18 cellular contexts compared by ENCODE assay signal in genomic region chr17:49249890-49250522, GRCh38. TPM values are rescaled to one million over a fixed set of nuclear protein-coding genes. Genes with fewer than 3 reads are reported as not detected.
DNase-seq lines count a peak whose midpoint lies in the region; ATAC-seq, FAIRE-seq and TF ChIP-seq lines count a peak whose summit lies in the region.
"Had no signal": no experiment of that assay in that cellular context is flagged by ENCODE, and none has a peak within 500 bp of the region (broad histone marks: within the 10 kb centered on the region; RNA-seq: fewer than 3 reads in every experiment).

No MANE protein-coding gene starts in this region.

- H3K4me3 ChIP-seq in K562 (no peak overlapping the region), trophoblast cell (ENCODE audit: low read depth, low read length) (no peak overlapping the region)

- H3K79me1 ChIP-seq in trophoblast cell (ENCODE audit: low read length): peaks cover 3% of the 10 kb centered on the region

- H3K27ac ChIP-seq in K562 (ENCODE audit: extremely low read depth, low read depth, low read length) (no peak overlapping the region), trophoblast cell (ENCODE audit: low read depth, low read length) (no peak overlapping the region)
- H3K27ac ChIP-seq: 22Rv1, C4-2B had no signal

- H3K14ac ChIP-seq in trophoblast cell (ENCODE audit: low read length): no peak overlapping the region

- H3K9me3 Mint-ChIP-seq in activated naive CD4-positive, alpha-beta T cell treated with anti-CD3 and anti-CD28 coated beads, Interleukin-2, amount 10 ng/mL, durations not matched to agents 7 days and 5 days: no peaks in the 10 kb centered on the region
- no peaks in the 10 kb centered on the region for H3K9me3 Mint-ChIP-seq in progenitor cell of endocrine pancreas (ENCODE audit: low read depth)
- H3K9me3 Mint-ChIP-seq: CD4-positive, alpha-beta memory T cell had no signal

- no peak overlapping the region for H4K8ac ChIP-seq in trophoblast cell (ENCODE audit: low read depth, low read length)

- no peaks in the 10 kb centered on the region for H3K79me2 ChIP-seq in K562 (ENCODE audit: control insufficient read depth, insufficient read depth, low read length)
- no peaks in the 10 kb centered on the region for H3K79me2 ChIP-seq in trophoblast cell (ENCODE audit: control insufficient read depth, insufficient read depth, low read length, poor library complexity)

- H3K36me3 ChIP-seq in K562 (ENCODE audit: control insufficient read depth, insufficient read depth, low read length) (no peaks in the 10 kb centered on the region), trophoblast cell (ENCODE audit: control insufficient read depth in 1 of 2, insufficient read depth in 2 of 2, low read length in 2 of 2) (no peaks in the 10 kb centered on the region)

- no TSS peak for BruUV-seq in K562 (replicated peaks; lab: Mats Ljungman, UMichigan)

- TF ChIP-seq RAD21 in Ishikawa (IDR thresholded peaks at IDR 0.05; ENCODE audit: low read depth) (no peak), K562 (CRISPR knock-in tag; conservative IDR thresholded peaks at IDR 0.05 in 1 of 2, IDR thresholded peaks at IDR 0.05 in 1 of 2) (no peak)

- peak overlapping the region; percentile 40 for H2BK120ac ChIP-seq in trophoblast cell (ENCODE audit: insufficient read depth, low read length, poor library complexity)

- no peaks in the 10 kb centered on the region for H3K36me3 Mint-ChIP-seq in activated naive CD4-positive, alpha-beta T cell treated with anti-CD3 and anti-CD28 coated beads, Interleukin-2, amount 10 ng/mL, durations not matched to agents 7 days and 5 days
- no peaks in the 10 kb centered on the region for H3K36me3 Mint-ChIP-seq in progenitor cell of endocrine pancreas (ENCODE audit: insufficient read depth)
- H3K36me3 Mint-ChIP-seq: CD4-positive, alpha-beta memory T cell had no signal

- H4K91ac ChIP-seq in trophoblast cell (ENCODE audit: low read depth, low read length): no peak overlapping the region

- H3K9me1 ChIP-seq in K562 (ENCODE audit: control insufficient read depth, insufficient read depth, low read length): no peaks in the 10 kb centered on the region

- no peak for DNase-seq in activated naive CD4-positive, alpha-beta T cell treated with anti-CD3 and anti-CD28 coated beads, Interleukin-2, amount 10 ng/mL, durations not matched to agents 7 days and 5 days
- no peak for DNase-seq in activated naive CD4-positive, alpha-beta T cell treated with anti-CD3 and anti-CD28 coated beads, Interleukin-2, amount 50 U/mL, for 16 hours
- DNase-seq in K562 (ENCODE audit: extremely low read depth in 1 of 4, low spot score in 3 of 4) (no peak), trophoblast cell (peak; percentile 68 to 69), NCI-H2107 (lab: John Stamatoyannopoulos, UW) (no peak), Ammon's horn (ENCODE audit: low spot score) (no peak), progenitor cell of endocrine pancreas (ENCODE audit: low spot score, unreplicated experiment) (no peak)
- DNase-seq: AML-193; CD4-positive, alpha-beta memory T cell; DMS79; EL; HCEC 1CT had no signal

- H2AFZ ChIP-seq in K562 (ENCODE audit: low read depth, low read length) (0 out of 2 replicates have a peak overlapping the region, but pooled peaks have one; percentile 49), trophoblast cell (ENCODE audit: insufficient read depth, low read length, poor library complexity) (no peak overlapping the region)

- H3K9me3 ChIP-seq in K562 (replicated peaks; ENCODE audit: control insufficient read depth, insufficient read depth, low read depth, low read length) (no peaks in the 10 kb centered on the region), trophoblast cell (ENCODE audit: insufficient read depth, low read depth, low read length) (no peaks in the 10 kb centered on the region)

- H3K27me3 ChIP-seq in K562 (ENCODE audit: control insufficient read depth in 2 of 2, insufficient read depth in 2 of 2, low read length in 2 of 2) (no peaks in the 10 kb centered on the region), trophoblast cell (ENCODE audit: insufficient read depth, low read length) (no peaks in the 10 kb centered on the region)

- CTCF ChIA-PET in activated naive CD4-positive, alpha-beta T cell treated with anti-CD3 and anti-CD28 coated beads, Interleukin-2, amount 10 ng/mL, durations not matched to agents 7 days and 5 days (lab: Charles Lee): interaction anchor here (0.5 kb wide), 1 partner anchor 17 kb away, joined by 3 read pairs; no protein-coding TSS in a partner anchor
- CTCF ChIA-PET in K562 (lab: Yijun Ruan, JAX; ENCODE audit: low intra/inter-chr PET ratio): no interaction called here

- H3K27ac Mint-ChIP-seq in activated naive CD4-positive, alpha-beta T cell treated with anti-CD3 and anti-CD28 coated beads, Interleukin-2, amount 10 ng/mL, durations not matched to agents 7 days and 5 days: peak overlapping the region; percentile 5
- no peak overlapping the region for H3K27ac Mint-ChIP-seq in progenitor cell of endocrine pancreas
- H3K27ac Mint-ChIP-seq: CD4-positive, alpha-beta memory T cell had no signal

- peaks cover 9 to 10% of the 10 kb centered on the region in 2 experiments; a peak in 4 of 5 replicates for H3K4me1 ChIP-seq in K562 (replicated peaks in 1 of 2; ENCODE audit: control insufficient read depth in 2 of 2, insufficient read depth in 2 of 2, low read length in 2 of 2)
- peaks cover 0 to 3% of the 10 kb centered on the region in 2 experiments for H3K4me1 ChIP-seq in trophoblast cell (ENCODE audit: control insufficient read depth in 1 of 2, insufficient read depth in 2 of 2, low read length in 2 of 2)

- no peaks in the 10 kb centered on the region for H3K4me1 Mint-ChIP-seq in activated naive CD4-positive, alpha-beta T cell treated with anti-CD3 and anti-CD28 coated beads, Interleukin-2, amount 10 ng/mL, durations not matched to agents 7 days and 5 days
- H3K4me1 Mint-ChIP-seq in progenitor cell of endocrine pancreas (ENCODE audit: low read depth): no peaks in the 10 kb centered on the region
- H3K4me1 Mint-ChIP-seq: CD4-positive, alpha-beta memory T cell had no signal

- no peak overlapping the region for H3K4me3 Mint-ChIP-seq in activated naive CD4-positive, alpha-beta T cell treated with anti-CD3 and anti-CD28 coated beads, Interleukin-2, amount 10 ng/mL, durations not matched to agents 7 days and 5 days
- no peak overlapping the region for H3K4me3 Mint-ChIP-seq in progenitor cell of endocrine pancreas (ENCODE audit: low read depth)
- H3K4me3 Mint-ChIP-seq: CD4-positive, alpha-beta memory T cell had no signal

- H3K18ac ChIP-seq in trophoblast cell (ENCODE audit: low read length): no peak overlapping the region

- no peak overlapping the region for H2AK5ac ChIP-seq in trophoblast cell (ENCODE audit: low read length)

- ATAC-seq in K562: no peak

- TF ChIP-seq CTCF in K562 (IDR thresholded peaks at IDR 0.05 in 2 of 3, conservative IDR thresholded peaks at IDR 0.05 in 1 of 3; ENCODE audit: insufficient read depth in 2 of 3, low read depth in 1 of 3, low read length in 3 of 3) (no peak), progenitor cell of endocrine pancreas (IDR thresholded peaks at IDR 0.05; ENCODE audit: unreplicated experiment) (no peak)

- FAIRE-seq in K562 (lab: Jason Lieb, UNC): no peak
- FAIRE-seq: G401.6, GM12892 had no signal

- TF ChIP-seq POLR2A in K562 (conservative IDR thresholded peaks at IDR 0.05): no peak

- intact Hi-C loops in K562 (cut with micrococcal nuclease): no loop called here

- peaks cover 40% of the 10 kb centered on the region for H3K27me3 Mint-ChIP-seq in activated naive CD4-positive, alpha-beta T cell treated with anti-CD3 and anti-CD28 coated beads, Interleukin-2, amount 10 ng/mL, durations not matched to agents 7 days and 5 days
- peaks cover 10% of the 10 kb centered on the region for H3K27me3 Mint-ChIP-seq in progenitor cell of endocrine pancreas

- no peak overlapping the region for H4K12ac ChIP-seq in trophoblast cell (ENCODE audit: low read depth, low read length)

- H2BK5ac ChIP-seq in trophoblast cell (ENCODE audit: low read depth, low read length, poor library complexity): no peak overlapping the region

- H2BK12ac ChIP-seq in trophoblast cell (ENCODE audit: low read length): no peak overlapping the region

- H3K4me2 ChIP-seq in K562 (ENCODE audit: insufficient read depth, low read length): peak overlapping the region; percentile 31; the same call in 1 of the 2 replicates
- no peak overlapping the region for H3K4me2 ChIP-seq in trophoblast cell (ENCODE audit: low read length)

- H4K20me1 ChIP-seq in K562 (replicated peaks; ENCODE audit: control insufficient read depth, insufficient read depth, low read length): no peaks in the 10 kb centered on the region

- TF ChIP-seq EP300 in Ishikawa (IDR thresholded peaks at IDR 0.05; ENCODE audit: borderline replicate concordance): no peak
- no peak for TF ChIP-seq EP300 in K562 (IDR thresholded peaks at IDR 0.05; ENCODE audit: low read length)

- in situ Hi-C loops in K562 (cut with MboI): no loop called here

- H3K9ac ChIP-seq in K562 (ENCODE audit: insufficient read depth in 1 of 2, low read depth in 2 of 2, low read length in 2 of 2) (no peak overlapping the region), trophoblast cell (ENCODE audit: low read length) (no peak overlapping the region)

- H3K4ac ChIP-seq in trophoblast cell (ENCODE audit: low read depth, low read length): no peak overlapping the region

- no peak overlapping the region for H3K23ac ChIP-seq in trophoblast cell (ENCODE audit: low read length)

- WGBS in K562 (ENCODE audit: insufficient coverage, low coverage, missing lambda C conversion rate): 66% methylated on average over 12 of the region's 12 CpGs
- WGBS in trophoblast cell (ENCODE audit: extremely low coverage, insufficient coverage, insufficient read length): no CpG with 5 or more reads among the region's 12 CpGs

- POLR2A ChIA-PET in K562 (lab: Yijun Ruan, JAX): no interaction called here

RNA-seq across cellular contexts. Expression of gene PHOSPHO1, which starts 19.4 kb away (rescaled TPM):
- total RNA-seq in K562 (2011; cell fraction: chromatin; rRNA removed; ENCODE audit: low replicate concordance): not detected in 2 replicates
- total RNA-seq in K562 (2011; cell fraction: nucleolus; rRNA removed): 0.17 TPM in 1 of 2 replicates, not detected in the other
- not detected in 2 replicates for total RNA-seq in K562 (2011; cell fraction: nucleoplasm; rRNA removed)
- total RNA-seq in K562 (2014; rRNA removed) (0.16 TPM in 1 of 2 replicates, not detected in the other), K562 (2014; rRNA removed; fragmentation: Illumina TruSeq; extraction: Trizol) (not detected in 2 replicates), K562 (2015; rRNA removed; fragmentation: Illumina TruSeq; extraction: Trizol) (0.07 TPM in 1 of 2 replicates, not detected in the other), K562 (2021) (0.13 TPM in 1 of 2 replicates, not detected in the other), progenitor cell of endocrine pancreas (not detected in 2 replicates)
- polyA plus RNA-seq in K562 (2011; rRNA removed) (0.06 TPM in 1 of 2 replicates, not detected in the other), K562 (2014; fragmentation: Illumina TruSeq; extraction: Trizol) (not detected in 2 replicates), K562 (2014; fragmentation: Nextera tagmentation; extraction: Ambion mirVana) (not detected), K562 (2014; rRNA removed) (not detected in 2 replicates)
- polyA plus RNA-seq in K562 (2011; cell fraction: cytosol; rRNA removed): 0.21 TPM in 1 of 2 replicates, not detected in the other
- polyA plus RNA-seq in K562 (2011; cell fraction: nucleus; rRNA removed): 0.09 TPM in 1 of 2 replicates, not detected in the other
- 0.09 and 0.54 TPM in 2 replicates for polyA plus RNA-seq in K562 (2012)
- polyA minus RNA-seq in K562 (2011; rRNA and poly(A)+ RNA removed): not detected in 2 replicates
- not detected in 2 replicates for polyA minus RNA-seq in K562 (2011; cell fraction: cytosol; rRNA and poly(A)+ RNA removed)
- not detected in 2 replicates for polyA minus RNA-seq in K562 (2011; cell fraction: nucleus; rRNA and poly(A)+ RNA removed)
- polyA plus RNA-seq in trophoblast cell (2013): 86.2 and 88.4 TPM in 2 replicates
- total RNA-seq: CD4-positive, alpha-beta memory T cell had no signal

RNA-seq across cellular contexts. Expression of gene ABI3, which starts 39.5 kb away (rescaled TPM):
- not detected in 2 replicates for total RNA-seq in K562 (2011; cell fraction: chromatin; rRNA removed; ENCODE audit: low replicate concordance)
- total RNA-seq in K562 (2011; cell fraction: nucleolus; rRNA removed): not detected in 2 replicates
- total RNA-seq in K562 (2011; cell fraction: nucleoplasm; rRNA removed): not detected in 2 replicates
- total RNA-seq in K562 (2014; rRNA removed) (not detected in 2 replicates), K562 (2014; rRNA removed; fragmentation: Illumina TruSeq; extraction: Trizol) (not detected in 2 replicates), K562 (2015; rRNA removed; fragmentation: Illumina TruSeq; extraction: Trizol) (not detected in 2 replicates), K562 (2021) (0.09 TPM in 1 of 2 replicates, not detected in the other), progenitor cell of endocrine pancreas (not detected in 2 replicates)
- polyA plus RNA-seq in K562 (2011; rRNA removed) (not detected in 2 replicates), K562 (2014; fragmentation: Illumina TruSeq; extraction: Trizol) (not detected in 2 replicates), K562 (2014; fragmentation: Nextera tagmentation; extraction: Ambion mirVana) (not detected), K562 (2014; rRNA removed) (not detected in 2 replicates)
- not detected in 2 replicates for polyA plus RNA-seq in K562 (2011; cell fraction: cytosol; rRNA removed)
- polyA plus RNA-seq in K562 (2011; cell fraction: nucleus; rRNA removed): not detected in 2 replicates
- polyA plus RNA-seq in K562 (2012): not detected in 2 replicates
- polyA minus RNA-seq in K562 (2011; rRNA and poly(A)+ RNA removed): not detected in 2 replicates
- polyA minus RNA-seq in K562 (2011; cell fraction: cytosol; rRNA and poly(A)+ RNA removed): not detected in 2 replicates
- not detected in 2 replicates for polyA minus RNA-seq in K562 (2011; cell fraction: nucleus; rRNA and poly(A)+ RNA removed)
- 0.15 and 0.21 TPM in 2 replicates for polyA plus RNA-seq in trophoblast cell (2013)
- total RNA-seq: H4 had no signal

RNA-seq across cellular contexts. Expression of gene GNGT2, which starts 39.6 kb away (rescaled TPM):
- total RNA-seq in K562 (2011; cell fraction: chromatin; rRNA removed; ENCODE audit: low replicate concordance): not detected in 2 replicates
- not detected in 2 replicates for total RNA-seq in K562 (2011; cell fraction: nucleolus; rRNA removed)
- not detected in 2 replicates for total RNA-seq in K562 (2011; cell fraction: nucleoplasm; rRNA removed)
- total RNA-seq in K562 (2014; rRNA removed) (not detected in 2 replicates), K562 (2014; rRNA removed; fragmentation: Illumina TruSeq; extraction: Trizol) (not detected in 2 replicates), K562 (2015; rRNA removed; fragmentation: Illumina TruSeq; extraction: Trizol) (not detected in 2 replicates), K562 (2021) (not detected in 2 replicates), progenitor cell of endocrine pancreas (not detected in 2 replicates)
- polyA plus RNA-seq in K562 (2011; rRNA removed) (not detected in 2 replicates), K562 (2014; fragmentation: Illumina TruSeq; extraction: Trizol) (not detected in 2 replicates), K562 (2014; fragmentation: Nextera tagmentation; extraction: Ambion mirVana) (not detected), K562 (2014; rRNA removed) (not detected in 2 replicates)
- not detected in 2 replicates for polyA plus RNA-seq in K562 (2011; cell fraction: cytosol; rRNA removed)
- polyA plus RNA-seq in K562 (2011; cell fraction: nucleus; rRNA removed): not detected in 2 replicates
- not detected in 2 replicates for polyA plus RNA-seq in K562 (2012)
- polyA minus RNA-seq in K562 (2011; rRNA and poly(A)+ RNA removed): not detected in 2 replicates
- polyA minus RNA-seq in K562 (2011; cell fraction: cytosol; rRNA and poly(A)+ RNA removed): not detected in 2 replicates
- not detected in 2 replicates for polyA minus RNA-seq in K562 (2011; cell fraction: nucleus; rRNA and poly(A)+ RNA removed)
- polyA plus RNA-seq in trophoblast cell (2013): 0.23 and 0.24 TPM in 2 replicates

Comparison
In these comparisons a context has a peak if more than half of its experiments do, and no peak if none do; other contexts are left out.
1. DNase-seq: peak in trophoblast cell (2 of 2); none in activated naive CD4-positive, alpha-beta T cell treated with anti-CD3 and anti-CD28 coated beads, Interleukin-2, amount 10 ng/mL, durations not matched to agents 7 days and 5 days (single experiment), activated naive CD4-positive, alpha-beta T cell treated with anti-CD3 and anti-CD28 coated beads, Interleukin-2, amount 50 U/mL, for 16 hours (single experiment), K562 (0 of 4), NCI-H2107 (single experiment), Ammon's horn (single experiment) and progenitor cell of endocrine pancreas (single experiment).